In the genomic region with DNA sequence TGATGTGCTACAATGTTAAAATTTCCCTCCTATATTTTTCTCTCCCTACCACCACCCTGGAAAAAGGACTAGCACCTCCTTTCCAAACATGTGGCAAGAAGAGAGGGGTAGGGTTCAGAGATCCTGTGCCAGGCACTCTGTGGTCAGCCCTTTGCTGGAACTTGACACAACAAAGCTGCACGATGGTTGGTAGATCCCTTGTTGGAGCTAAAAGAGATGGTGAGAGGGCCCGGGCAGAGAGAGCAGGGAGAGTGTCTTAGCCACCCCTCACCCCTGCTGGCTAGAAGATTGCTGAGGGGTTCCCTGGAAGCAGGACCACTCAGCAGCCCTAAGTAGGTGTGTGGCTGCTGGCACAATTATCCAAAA, we compare ENCODE assay signal across 9 cellular contexts. TPM values are rescaled to one million over a fixed set of nuclear protein-coding genes. Genes with fewer than 3 reads are reported as not detected.
A peak's percentile ranks its signal among the peaks of the same experiment; 100 is the strongest.
DNase-seq lines count a peak whose midpoint lies in the region; ATAC-seq and TF ChIP-seq lines count a peak whose summit lies in the region.
"Had no signal": no experiment of that assay in that cellular context is flagged by ENCODE, and none has a peak within 500 bp of the region (broad histone marks: within the 10 kb centered on the region; RNA-seq: fewer than 3 reads in every experiment).

No MANE protein-coding gene starts in this region.

- H3K4me3 ChIP-seq in HUES64 (ENCODE audit: low read length): no peak overlapping the region
- H3K4me3 ChIP-seq in left lung: no peak overlapping the region
- H3K4me3 ChIP-seq in subcutaneous abdominal adipose tissue (ENCODE audit: low read depth in 1 of 5, low read length in 5 of 5): peak overlapping the region in 1 of 5 donors; percentile 3

- 63% methylated on average over 2 of the region's 2 CpGs for WGBS in HUES64

- intact Hi-C loops in left lung (cut with DNase I): loop anchor here in 1 of 2 donors (5.0 to 10.0 kb wide), 2 partner anchors 79 to 94 kb away; no protein-coding TSS in a partner anchor

- H3K4me3 Mint-ChIP-seq in activated CD8-positive, alpha-beta T cell treated with anti-CD3 and anti-CD28 coated beads, Interleukin-2, amount 10 ng/mL, durations not matched to agents 7 days and 5 days: peak overlapping the region; percentile 29

- H3K27me3 ChIP-seq in HUES64 (ENCODE audit: insufficient read depth, low read length) (no peaks in the 10 kb centered on the region), left lung (peaks cover 0 to 8% of the 10 kb centered on the region in 2 donors), subcutaneous abdominal adipose tissue (ENCODE audit: control insufficient read depth in 5 of 5, insufficient read depth in 4 of 5, low read length in 5 of 5) (no peaks in the 10 kb centered on the region)

- H3K9me3 Mint-ChIP-seq in activated CD8-positive, alpha-beta T cell treated with anti-CD3 and anti-CD28 coated beads, Interleukin-2, amount 10 ng/mL, durations not matched to agents 7 days and 5 days (ENCODE audit: insufficient read depth): no peaks in the 10 kb centered on the region

- ATAC-seq in activated CD8-positive, alpha-beta T cell treated with anti-CD3 and anti-CD28 coated beads, Interleukin-2, amount 10 ng/mL, durations not matched to agents 7 days and 5 days: no peak
- ATAC-seq in left lung (no peak), HG02798 (IDR thresholded peaks at IDR 0.05; ENCODE audit: poor library complexity, unreplicated experiment) (no peak), HG03521 (IDR thresholded peaks at IDR 0.05; ENCODE audit: unreplicated experiment) (no peak)

- H3K36me3 ChIP-seq in HUES64 (ENCODE audit: insufficient read depth, low read length) (peaks cover 2% of the 10 kb centered on the region), left lung (no peaks in the 10 kb centered on the region), subcutaneous abdominal adipose tissue (ENCODE audit: control insufficient read depth in 5 of 5, insufficient read depth in 5 of 5, low read length in 5 of 5) (no peaks in the 10 kb centered on the region)

- H3K4me1 ChIP-seq in HUES64 (ENCODE audit: insufficient read depth, low read length) (peaks cover 32% of the 10 kb centered on the region), left lung (peaks cover 9 to 48% of the 10 kb centered on the region in 2 donors), subcutaneous abdominal adipose tissue (ENCODE audit: control insufficient read depth in 5 of 5, insufficient read depth in 5 of 5, low read length in 5 of 5) (peaks cover 3 to 47% (median 38%) of the 10 kb centered on the region in 5 donors)

- H3K27ac Mint-ChIP-seq in activated CD8-positive, alpha-beta T cell treated with anti-CD3 and anti-CD28 coated beads, Interleukin-2, amount 10 ng/mL, durations not matched to agents 7 days and 5 days: peak overlapping the region; percentile 88

- CTCF ChIA-PET in activated CD8-positive, alpha-beta T cell treated with anti-CD3 and anti-CD28 coated beads, Interleukin-2, amount 10 ng/mL, durations not matched to agents 7 days and 5 days (lab: Charles Lee): no interaction called here

- H3K9ac ChIP-seq in HUES64 (ENCODE audit: low read depth, low read length): no peak overlapping the region
- no peak overlapping the region for H3K9ac ChIP-seq in subcutaneous abdominal adipose tissue (ENCODE audit: low read length in 5 of 5)

- DNase-seq in activated CD8-positive, alpha-beta T cell treated with anti-CD3 and anti-CD28 coated beads, Interleukin-2, amount 10 ng/mL, durations not matched to agents 7 days and 5 days: no peak
- no peak for DNase-seq in left lung
- no peak for DNase-seq in stimulated activated CD4-positive, alpha-beta T cell treated with anti-CD3 and anti-CD28 coated beads, Interleukin-4, amount 100 ng/mL, for 1 hour
- DNase-seq: cerebellar nuclear complex, NCI-H1436 treated with DMSO at 0.1 percent for 48 hours had no signal

- no peaks in the 10 kb centered on the region for H3K9me3 ChIP-seq in HUES64 (ENCODE audit: insufficient read depth, low read depth, low read length)
- H3K9me3 ChIP-seq in left lung: no peaks in the 10 kb centered on the region
- H3K9me3 ChIP-seq in subcutaneous abdominal adipose tissue (ENCODE audit: control insufficient read depth in 5 of 5, low read length in 5 of 5): no peaks in the 10 kb centered on the region

- POLR2A ChIA-PET in activated CD8-positive, alpha-beta T cell treated with anti-CD3 and anti-CD28 coated beads, Interleukin-2, amount 10 ng/mL, durations not matched to agents 7 days and 5 days (lab: Charles Lee): no interaction called here

- H3K36me3 Mint-ChIP-seq in activated CD8-positive, alpha-beta T cell treated with anti-CD3 and anti-CD28 coated beads, Interleukin-2, amount 10 ng/mL, durations not matched to agents 7 days and 5 days (ENCODE audit: low read depth): peaks cover 16% of the 10 kb centered on the region

- no peak for TF ChIP-seq CTCF in left lung (IDR thresholded peaks at IDR 0.05)

- H3K4me1 Mint-ChIP-seq in activated CD8-positive, alpha-beta T cell treated with anti-CD3 and anti-CD28 coated beads, Interleukin-2, amount 10 ng/mL, durations not matched to agents 7 days and 5 days (ENCODE audit: low read depth): peaks cover 57% of the 10 kb centered on the region

- H3K27ac ChIP-seq in HUES64 (ENCODE audit: low read depth, low read length) (peak overlapping the region; percentile 97; the same call in 1 of the 2 replicates), left lung (peak overlapping the region; percentile 82 to 85), subcutaneous abdominal adipose tissue (ENCODE audit: low read depth, low read length) (peak overlapping the region; percentile 40)

- H3K27me3 Mint-ChIP-seq in activated CD8-positive, alpha-beta T cell treated with anti-CD3 and anti-CD28 coated beads, Interleukin-2, amount 10 ng/mL, durations not matched to agents 7 days and 5 days (ENCODE audit: low read depth): no peaks in the 10 kb centered on the region

RNA-seq across cellular contexts. Expression of a gene that starts 2.5 kb away (rescaled TPM):
- 117 TPM for polyA plus RNA-seq in HUES64 (2013, experiment 1 of 2)
- polyA plus RNA-seq in HUES64 (2013, experiment 2 of 2): 122 TPM
- total RNA-seq in activated CD8-positive, alpha-beta T cell treated with anti-CD3 and anti-CD28 coated beads, Interleukin-2, amount 10 ng/mL, durations not matched to agents 7 days and 5 days: 100 to 1,000 TPM; 109 to 111 TPM
- 10 to 100 TPM; 33.0 to 35.2 TPM for total RNA-seq in left lung

Comparison
In these comparisons a context has a peak if more than half of its experiments do, and no peak if none do; other contexts are left out.
1. H3K27ac ChIP-seq: peak in every context shown above with its lines; median percentile 97 in HUES64; 84 in left lung; 40 in subcutaneous abdominal adipose tissue.